Comparison of ENCODE assay signal across 20 cellular contexts in genomic region chr1:23582820-23583219, GRCh38. TPM values are rescaled to one million over a fixed set of nuclear protein-coding genes. Genes with fewer than 3 reads are reported as not detected.
DNase-seq lines count a peak whose midpoint lies in the region; ATAC-seq, FAIRE-seq and TF ChIP-seq lines count a peak whose summit lies in the region.
"Had no signal": no experiment of that assay in that cellular context is flagged by ENCODE, and none has a peak within 500 bp of the region (broad histone marks: within the 10 kb centered on the region; RNA-seq: fewer than 3 reads in every experiment).

No MANE protein-coding gene starts in this region.

- H3K36me3 Mint-ChIP-seq in activated B cell treated with CpG ODN at 0.5 μM for 24 hours (ENCODE audit: low read depth) (no peaks in the 10 kb centered on the region), osteocyte (ENCODE audit: unreplicated experiment) (no peaks in the 10 kb centered on the region)
- H3K36me3 Mint-ChIP-seq: CD4-positive, alpha-beta memory T cell had no signal

- no peaks in the 10 kb centered on the region for H3K79me2 ChIP-seq in HepG2 (ENCODE audit: insufficient read depth, low read length)

- no peak for TF ChIP-seq RAD21 in HepG2 (CRISPR knock-in tag; IDR thresholded peaks at IDR 0.05)

- no peak for TF ChIP-seq POLR2A in HepG2 (IDR thresholded peaks at IDR 0.05; ENCODE audit: insufficient read depth in 1 of 2, low read depth in 2 of 2, low read length in 2 of 2)
- TF ChIP-seq POLR2A in right lobe of liver (IDR thresholded peaks at IDR 0.05): no peak
- no peak for TF ChIP-seq POLR2A in ovary (IDR thresholded peaks at IDR 0.05)

- H3K9me3 ChIP-seq in HepG2 (ENCODE audit: low read length) (no peaks in the 10 kb centered on the region), right lobe of liver (no peaks in the 10 kb centered on the region), ovary (no peaks in the 10 kb centered on the region)

- no peak for TF ChIP-seq CTCF in HepG2 (CRISPR knock-in tag; IDR thresholded peaks at IDR 0.05)
- TF ChIP-seq CTCF in right lobe of liver (IDR thresholded peaks at IDR 0.05): no peak
- TF ChIP-seq CTCF in activated B cell treated with CpG ODN at 0.5 μM for 24 hours (IDR thresholded peaks at IDR 0.05): no peak
- no peak for TF ChIP-seq CTCF in osteocyte (IDR thresholded peaks at IDR 0.05)
- no peak for TF ChIP-seq CTCF in ovary (IDR thresholded peaks at IDR 0.05)

- H3K27me3 ChIP-seq in HepG2 (ENCODE audit: control insufficient read depth in 1 of 2, insufficient read depth in 2 of 2, low read length in 2 of 2): no peaks in the 10 kb centered on the region; a peak in 1 of 5 replicates
- no peaks in the 10 kb centered on the region for H3K27me3 ChIP-seq in right lobe of liver
- H3K27me3 ChIP-seq in ovary: no peaks in the 10 kb centered on the region

- TF ChIP-seq EP300 in HepG2 (IDR thresholded peaks at IDR 0.05; ENCODE audit: low read depth in 2 of 2, low read length in 2 of 2) (no peak), HepG2 (CRISPR knock-in tag; IDR thresholded peaks at IDR 0.05; ENCODE audit: borderline replicate concordance) (no peak), ovary (IDR thresholded peaks at IDR 0.05) (no peak)

- WGBS in HepG2 (ENCODE audit: low lambda C conversion rate): 33% methylated on average over 4 of the region's 4 CpGs
- WGBS in right lobe of liver (ENCODE audit: insufficient coverage, low coverage, low lambda C conversion rate, missing lambda C conversion rate): 80% methylated on average over 4 of the region's 4 CpGs
- WGBS in ovary, 3 donors: 91 to 93% (median 92%) methylated on average over 4 of the region's 4 CpGs

- intact Hi-C loops in HepG2 (cut with micrococcal nuclease; ENCODE audit: unreplicated experiment): no loop called here
- intact Hi-C loops in right lobe of liver (cut with DNase I): no loop called here
- intact Hi-C loops in activated B cell treated with CpG ODN at 0.5 μM for 24 hours (cut with micrococcal nuclease): no loop called here
- intact Hi-C loops in ovary (cut with DNase I): no loop called here

- H3K4me3 ChIP-seq in HepG2 (replicated peaks in 1 of 3; ENCODE audit: insufficient read depth in 1 of 3, low read depth in 2 of 3, low read length in 3 of 3) (no peak overlapping the region), right lobe of liver (no peak overlapping the region), ovary (no peak overlapping the region)
- H3K4me3 ChIP-seq: GM23248, PC-9 had no signal

- DNase-seq in HepG2 (ENCODE audit: low spot score): no peak
- no peak for DNase-seq in right lobe of liver
- DNase-seq in activated B cell treated with CpG ODN at 0.5 μM for 24 hours: no peak
- no peak for DNase-seq in osteocyte (ENCODE audit: extremely low spot score, unreplicated experiment)
- no peak for DNase-seq in DMS 273 (lab: John Stamatoyannopoulos, UW; ENCODE audit: unreplicated experiment)
- no peak for DNase-seq in ovary
- no peak for DNase-seq in activated T-cell treated with anti-CD3 and anti-CD28 coated beads, Interleukin-2, amount 50 U/mL, for 48 hours
- DNase-seq: CD4-positive, alpha-beta memory T cell; DMS79 treated with DMSO at 0.1 percent for 48 hours; GDM1; GM23248; Karpas-422; NCI-H1436; NCI-H2029 treated with DMSO at 0.1 percent for 48 hours; NCI-H226; NCI-H69; NK-92 treated with Interleukin-12 subunit alpha and Interleukin-12 subunit beta, amount 100 ng/mL, for 24 hours; PC-9 had no signal

- H2AFZ ChIP-seq in HepG2 (ENCODE audit: low read length): no peak overlapping the region
- H2AFZ ChIP-seq: GM23248, PC-9 had no signal

- H3K27me3 Mint-ChIP-seq in activated B cell treated with CpG ODN at 0.5 μM for 24 hours: no peaks in the 10 kb centered on the region
- H3K27me3 Mint-ChIP-seq in osteocyte (ENCODE audit: unreplicated experiment): no peaks in the 10 kb centered on the region
- H3K27me3 Mint-ChIP-seq: CD4-positive, alpha-beta memory T cell had no signal

- in situ Hi-C loops in HepG2 (cut with HindIII; ENCODE audit: extremely low pct_ligation_motif_present, low pct_unique_long_range_greater_than_20kb): no loop called here

- FAIRE-seq in HepG2 (lab: Jason Lieb, UNC): no peak
- FAIRE-seq: A204.1 had no signal

- CTCF ChIA-PET in HepG2 (lab: Yijun Ruan, JAX; ENCODE audit: low intra/inter-chr PET ratio, low total read pairs) (no interaction called here), activated B cell treated with CpG ODN at 0.5 μM for 24 hours (lab: Charles Lee) (no interaction called here)

- no peaks in the 10 kb centered on the region for H4K20me1 ChIP-seq in HepG2 (ENCODE audit: insufficient read depth, low read length)

- no peaks in the 10 kb centered on the region for H3K9me3 Mint-ChIP-seq in activated B cell treated with CpG ODN at 0.5 μM for 24 hours
- no peaks in the 10 kb centered on the region for H3K9me3 Mint-ChIP-seq in osteocyte (ENCODE audit: unreplicated experiment)
- H3K9me3 Mint-ChIP-seq: CD4-positive, alpha-beta memory T cell had no signal

- H3K4me2 ChIP-seq in HepG2 (ENCODE audit: low read depth, low read length): no peak overlapping the region
- H3K4me2 ChIP-seq: PC-9 had no signal

- POLR2A ChIA-PET in HepG2 (lab: Yijun Ruan, JAX): interaction anchor here (1.4 kb wide), 1 partner anchor 20 kb away, joined by 3 read pairs; no protein-coding TSS in a partner anchor
- POLR2A ChIA-PET in activated B cell treated with CpG ODN at 0.5 μM for 24 hours (lab: Charles Lee): interaction anchor here (19.6 to 36.4 kb wide), 2 partner anchors 11 to 22 kb away, joined by 520 to 1151 read pairs; partner anchors contain the start of gene ID3

- peaks cover 42% of the 10 kb centered on the region for H3K4me1 Mint-ChIP-seq in activated B cell treated with CpG ODN at 0.5 μM for 24 hours
- H3K4me1 Mint-ChIP-seq in osteocyte (ENCODE audit: unreplicated experiment): peaks cover 42% of the 10 kb centered on the region

- BruUV-seq in HepG2 (replicated peaks; lab: Mats Ljungman, UMichigan): no TSS peak

- no peak overlapping the region for H3K9ac ChIP-seq in HepG2 (ENCODE audit: insufficient read depth, low read depth, low read length)
- H3K9ac ChIP-seq: GM23248 had no signal

- peaks cover 48% of the 10 kb centered on the region for H3K4me1 ChIP-seq in HepG2 (ENCODE audit: insufficient read depth, low read length)
- no peaks in the 10 kb centered on the region for H3K4me1 ChIP-seq in right lobe of liver
- H3K4me1 ChIP-seq in ovary (ENCODE audit: insufficient read depth): peaks cover 3% of the 10 kb centered on the region

- H3K27ac ChIP-seq in HepG2 (ENCODE audit: extremely low read length, insufficient read depth, low read length) (no peak overlapping the region), right lobe of liver (no peak overlapping the region), ovary (no peak overlapping the region)
- H3K27ac ChIP-seq: GM23248, PC-9 had no signal

- ATAC-seq in HepG2: no peak
- ATAC-seq in right lobe of liver: no peak
- ATAC-seq in activated B cell treated with CpG ODN at 0.5 μM for 24 hours (ENCODE audit: low read depth): no peak
- ATAC-seq in GM18511 (IDR thresholded peaks at IDR 0.05; ENCODE audit: unreplicated experiment): no peak

- H3K36me3 ChIP-seq in HepG2 (replicated peaks in 1 of 2; ENCODE audit: control insufficient read depth in 1 of 2, insufficient read depth in 2 of 2, low read length in 2 of 2): no peaks in the 10 kb centered on the region
- H3K36me3 ChIP-seq in right lobe of liver: no peaks in the 10 kb centered on the region
- no peaks in the 10 kb centered on the region for H3K36me3 ChIP-seq in ovary

- H3K4me3 Mint-ChIP-seq in activated B cell treated with CpG ODN at 0.5 μM for 24 hours: no peak overlapping the region
- no peak overlapping the region for H3K4me3 Mint-ChIP-seq in osteocyte (ENCODE audit: unreplicated experiment)
- H3K4me3 Mint-ChIP-seq: CD4-positive, alpha-beta memory T cell had no signal

- H3K27ac Mint-ChIP-seq in activated B cell treated with CpG ODN at 0.5 μM for 24 hours (peak overlapping the region; percentile 77), osteocyte (ENCODE audit: unreplicated experiment) (peak overlapping the region; percentile 53)
- H3K27ac Mint-ChIP-seq: CD4-positive, alpha-beta memory T cell had no signal

RNA-seq across cellular contexts. Expression of gene ID3, which starts 23.5 kb away (rescaled TPM):
- total RNA-seq in HepG2 (2016; rRNA removed; fragmentation: Illumina TruSeq; extraction: Trizol) (67.8 and 115 TPM in 2 replicates), right lobe of liver (10 to 100 TPM; 12.7 to 44.6 (median 27.0) TPM), activated B cell treated with CpG ODN at 0.5 μM for 24 hours (195 and 205 TPM in 2 replicates), osteocyte (73.5 and 86.9 TPM in 2 replicates), ovary (100 to 1,000 TPM in 4 of 7 donors, 10 to 100 TPM in 3; 44.1 to 274 (median 143) TPM)
- total RNA-seq in HepG2 (2016; cell fraction: cytosol; rRNA removed; fragmentation: Illumina TruSeq; extraction: Trizol; ENCODE audit: low read depth): 119 and 126 TPM in 2 replicates
- total RNA-seq in HepG2 (2016; cell fraction: insoluble cytoplasmic fraction; rRNA removed; fragmentation: Illumina TruSeq; extraction: Trizol): 65.6 and 120 TPM in 2 replicates
- 79.8 and 82.4 TPM in 2 replicates for total RNA-seq in HepG2 (2016; cell fraction: membrane; rRNA removed; fragmentation: Illumina TruSeq; extraction: Trizol)
- total RNA-seq in HepG2 (2016; cell fraction: nucleus; rRNA removed; fragmentation: Illumina TruSeq; extraction: Trizol): 82.3 and 85.6 TPM in 2 replicates
- polyA plus RNA-seq in HepG2 (2011; rRNA removed) (34.9 and 64.8 TPM in 2 replicates), ovary (100 to 1,000 TPM in 1 of 2 donors, 10 to 100 TPM in 1; 37.9 to 257 TPM)
- polyA plus RNA-seq in HepG2 (2011; cell fraction: cytosol; rRNA removed): 40.3 and 106 TPM in 2 replicates
- polyA plus RNA-seq in HepG2 (2011; cell fraction: nucleus; rRNA removed): 50.4 and 124 TPM in 2 replicates
- 19.1 and 19.4 TPM in 2 replicates for polyA plus RNA-seq in HepG2 (2012)
- polyA plus RNA-seq in HepG2 (2016; cell fraction: cytosol; fragmentation: Illumina TruSeq; extraction: Trizol; ENCODE audit: low read depth): 19.4 and 20.9 TPM in 2 replicates
- 67.3 and 67.6 TPM in 2 replicates for polyA plus RNA-seq in HepG2 (2016; cell fraction: insoluble cytoplasmic fraction; fragmentation: Illumina TruSeq; extraction: Trizol; ENCODE audit: low read depth)
- polyA plus RNA-seq in HepG2 (2016; cell fraction: membrane; fragmentation: Illumina TruSeq; extraction: Trizol; ENCODE audit: low read depth): 27.8 and 28.9 TPM in 2 replicates
- 106 and 110 TPM in 2 replicates for polyA plus RNA-seq in HepG2 (2016; cell fraction: nucleus; fragmentation: Illumina TruSeq; extraction: Trizol; ENCODE audit: insufficient read depth, low read depth)
- polyA minus RNA-seq in HepG2 (2011; rRNA and poly(A)+ RNA removed; ENCODE audit: low replicate concordance): 66.2 and 315 TPM in 2 replicates
- polyA minus RNA-seq in HepG2 (2011; cell fraction: cytosol; rRNA and poly(A)+ RNA removed): 18.4 and 43.5 TPM in 2 replicates
- 53.5 and 115 TPM in 2 replicates for polyA minus RNA-seq in HepG2 (2011; cell fraction: nucleus; rRNA and poly(A)+ RNA removed)

RNA-seq across cellular contexts. Expression of gene E2F2, which starts 51.8 kb away (rescaled TPM):
- total RNA-seq in HepG2 (2016; rRNA removed; fragmentation: Illumina TruSeq; extraction: Trizol): 5.7 and 6.6 TPM in 2 replicates
- 1.1 and 1.3 TPM in 2 replicates for total RNA-seq in HepG2 (2016; cell fraction: cytosol; rRNA removed; fragmentation: Illumina TruSeq; extraction: Trizol; ENCODE audit: low read depth)
- 4.9 and 6.0 TPM in 2 replicates for total RNA-seq in HepG2 (2016; cell fraction: insoluble cytoplasmic fraction; rRNA removed; fragmentation: Illumina TruSeq; extraction: Trizol)
- total RNA-seq in HepG2 (2016; cell fraction: membrane; rRNA removed; fragmentation: Illumina TruSeq; extraction: Trizol): 2.6 TPM in 2 replicates
- total RNA-seq in HepG2 (2016; cell fraction: nucleus; rRNA removed; fragmentation: Illumina TruSeq; extraction: Trizol): 5.1 and 7.1 TPM in 2 replicates
- polyA plus RNA-seq in HepG2 (2011; rRNA removed): 0.50 and 0.65 TPM in 2 replicates
- polyA plus RNA-seq in HepG2 (2011; cell fraction: cytosol; rRNA removed): 0.29 and 0.35 TPM in 2 replicates
- polyA plus RNA-seq in HepG2 (2011; cell fraction: nucleus; rRNA removed): 1.9 TPM in 2 replicates
- polyA plus RNA-seq in HepG2 (2012): 0.63 and 1.4 TPM in 2 replicates
- polyA plus RNA-seq in HepG2 (2016; cell fraction: cytosol; fragmentation: Illumina TruSeq; extraction: Trizol; ENCODE audit: low read depth): 0.24 and 0.26 TPM in 2 replicates
- 3.4 and 4.2 TPM in 2 replicates for polyA plus RNA-seq in HepG2 (2016; cell fraction: insoluble cytoplasmic fraction; fragmentation: Illumina TruSeq; extraction: Trizol; ENCODE audit: low read depth)
- polyA plus RNA-seq in HepG2 (2016; cell fraction: membrane; fragmentation: Illumina TruSeq; extraction: Trizol; ENCODE audit: low read depth): 0.62 and 0.69 TPM in 2 replicates
- 12.8 and 14.2 TPM in 2 replicates for polyA plus RNA-seq in HepG2 (2016; cell fraction: nucleus; fragmentation: Illumina TruSeq; extraction: Trizol; ENCODE audit: insufficient read depth, low read depth)
- polyA minus RNA-seq in HepG2 (2011; rRNA and poly(A)+ RNA removed; ENCODE audit: low replicate concordance): 1.8 and 19.5 TPM in 2 replicates
- polyA minus RNA-seq in HepG2 (2011; cell fraction: cytosol; rRNA and poly(A)+ RNA removed): 0.79 and 1.1 TPM in 2 replicates
- 0.87 and 1.3 TPM in 2 replicates for polyA minus RNA-seq in HepG2 (2011; cell fraction: nucleus; rRNA and poly(A)+ RNA removed)
- 1 to 10 TPM in 1 of 6 experiments, under 1 TPM in 5; 0.18 to 1.2 (median 0.70) TPM for total RNA-seq in right lobe of liver
- 2.4 and 3.4 TPM in 2 replicates for total RNA-seq in activated B cell treated with CpG ODN at 0.5 μM for 24 hours
- 1.3 TPM in 2 replicates for total RNA-seq in osteocyte
- total RNA-seq in ovary: 1 to 10 TPM in 1 of 7 donors, under 1 TPM in 4, not detected in 2; under 0.01 to 1.1 (median 0.23) TPM
- under 1 TPM; 0.08 to 0.13 TPM for polyA plus RNA-seq in ovary
